ENCODE assay signal across 30 cellular contexts in the genomic region with DNA sequence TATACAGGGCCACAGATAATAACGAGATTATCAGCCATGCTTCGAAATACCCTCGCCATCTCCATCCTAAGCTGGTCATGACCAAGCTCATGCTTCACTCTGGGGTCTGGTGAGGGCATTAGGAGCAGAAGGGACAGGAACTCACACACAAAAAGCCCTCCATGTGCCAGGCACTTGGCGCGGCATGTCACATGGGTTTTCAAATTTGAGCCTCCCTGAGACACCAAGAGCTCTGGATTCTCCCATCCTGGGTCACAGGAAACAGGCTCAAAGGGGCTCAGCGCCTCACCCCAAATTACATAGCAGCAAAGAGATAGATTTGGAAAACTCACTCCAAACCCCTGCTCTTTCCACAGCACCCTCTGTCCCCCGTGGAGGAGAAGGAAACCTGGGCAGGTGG.
"Had no signal": no experiment of that assay in that cellular context is flagged by ENCODE, and none has a peak within 500 bp of the region (broad histone marks: within the 10 kb centered on the region; RNA-seq: fewer than 3 reads in every experiment).

No MANE protein-coding gene starts in this region.

- H3K4me2 ChIP-seq: KMS-11, PC-9 had no signal

- H3K4me3 ChIP-seq: adrenal gland, body of pancreas, breast epithelium, PC-9 had no signal

- H3K27ac ChIP-seq: adrenal gland, body of pancreas, breast epithelium, KMS-11, PC-9, WERI-Rb-1 had no signal

- ATAC-seq: activated CD8-positive, alpha-beta T cell treated with anti-CD3 and anti-CD28 coated beads for 36 hours; activated naive CD4-positive, alpha-beta T cell treated with anti-CD3 and anti-CD28 coated beads, Interleukin-2, amount 50 U/mL, for 72 hours; activated T-cell treated with anti-CD3 and anti-CD28 coated beads, Interleukin-2, amount 50 U/mL, for 72 hours; activated T-helper 17 cell treated with anti-CD3 and anti-CD28 coated beads, Interleukin-2, amount 50 U/mL, for 72 hours; body of pancreas had no signal

- H3K27me3 ChIP-seq: adrenal gland had no signal

- H3K9me3 ChIP-seq: adrenal gland, body of pancreas, breast epithelium had no signal

- H3K4me1 ChIP-seq: adrenal gland, body of pancreas, breast epithelium had no signal

- DNase-seq: activated CD4-positive, alpha-beta T cell treated with anti-CD3 and anti-CD28 coated beads, Interleukin-2, amount 10 ng/mL, durations not matched to agents 24 days and 14 days; activated CD4-positive, alpha-beta T cell treated with anti-CD3 and anti-CD28 coated beads, Interleukin-2, amount 50 U/mL, for 4 hours; activated CD8-positive, alpha-beta T cell treated with anti-CD3 and anti-CD28 coated beads for 36 hours; activated gamma-delta T cell treated with Interleukin-2 at 50 U/mL for 16 hours; activated naive CD4-positive, alpha-beta T cell treated with anti-CD3 and anti-CD28 coated beads for 36 hours; activated T-cell treated with anti-CD3 and anti-CD28 coated beads, Interleukin-2, amount 50 U/mL, for 1 hour; activated T-cell treated with anti-CD3 and anti-CD28 coated beads, Interleukin-2, amount 50 U/mL, for 72 hours; adrenal gland; body of pancreas; MM.1S; MV-4-11; NCI-H1092; NCI-H1436 treated with DMSO at 0.1 percent for 48 hours; NCI-H1694 treated with DMSO at 0.1 percent for 48 hours; NCI-H2029; NCI-H345; NCI-H526; NCI-H748 treated with DMSO at 0.1 percent for 48 hours; NK-92 treated with Interleukin-12 subunit alpha and Interleukin-12 subunit beta, amount 100 ng/mL, for 24 hours; PC-9; Right ventricle myocardium superior; SW 1271; T-helper 1 cell; T-helper 2 cell; T-helper 9 cell; WERI-Rb-1 had no signal

- H3K36me3 ChIP-seq: adrenal gland, breast epithelium, WERI-Rb-1 had no signal

- H3K9ac ChIP-seq: KMS-11 had no signal

- H2AFZ ChIP-seq: PC-9 had no signal
